ENCODE assay signal across 2 cellular contexts in genomic region chr2:146244131-146244530, GRCh38.
TF ChIP-seq lines count a peak whose summit lies in the region.

No MANE protein-coding gene starts in this region.

TF ChIP-seq in IMR-90, 13 proteins besides CTCF, POLR2A, EP300 and RAD21:
- TF ChIP-seq MAFK (IDR thresholded peaks at IDR 0.05; ENCODE audit: low read depth, low read length) (peak; percentile 96), CHD1 (IDR thresholded peaks at IDR 0.05; ENCODE audit: low read depth, low read length) (no peak)

TF ChIP-seq in H1, 55 proteins besides CTCF, POLR2A, EP300 and RAD21:
- TF ChIP-seq MAX (IDR thresholded peaks at IDR 0.05): no peak
- TF ChIP-seq MAFK (IDR thresholded peaks at IDR 0.05; ENCODE audit: low read depth, low read length): peak; percentile 93
- TF ChIP-seq ASH2L (IDR thresholded peaks at IDR 0.05; ENCODE audit: low read length): no peak
- no peak for TF ChIP-seq CEBPB (IDR thresholded peaks at IDR 0.05; ENCODE audit: low read depth, low read length)
- no peak for TF ChIP-seq SP2 (IDR thresholded peaks at IDR 0.05; ENCODE audit: low read length)
- TF ChIP-seq CHD1 (IDR thresholded peaks at IDR 0.05; ENCODE audit: low read depth, low read length): no peak
